Comparison of ENCODE assay signal across 13 cellular contexts in genomic region chr1:71561729-71562128, GRCh38.
DNase-seq lines count a peak whose midpoint lies in the region; ATAC-seq and TF ChIP-seq lines count a peak whose summit lies in the region.
"Had no signal": no experiment of that assay in that cellular context is flagged by ENCODE, and none has a peak within 500 bp of the region (broad histone marks: within the 10 kb centered on the region; RNA-seq: fewer than 3 reads in every experiment).

No MANE protein-coding gene starts in this region.

- H3K4me1 ChIP-seq in ascending aorta (peaks cover 0 to 13% of the 10 kb centered on the region in 2 donors), colonic mucosa (no peaks in the 10 kb centered on the region)
- H3K4me1 ChIP-seq: Caco-2 had no signal

- no peaks in the 10 kb centered on the region for H3K27me3 ChIP-seq in ascending aorta
- no peaks in the 10 kb centered on the region for H3K27me3 ChIP-seq in colonic mucosa

- TF ChIP-seq CTCF in ascending aorta (IDR thresholded peaks at IDR 0.05), result no peak
- TF ChIP-seq CTCF in colonic mucosa (IDR thresholded peaks at IDR 0.05), result no peak

- peak; percentile 37 for DNase-seq in GM04504 (ENCODE audit: low read depth)
- no peak for DNase-seq in ascending aorta (ENCODE audit: low spot score in 2 of 2)
- DNase-seq in foreskin melanocyte, result peak; percentile 13
- DNase-seq in stromal cell of bone marrow (ENCODE audit: low read depth), result peak; percentile 53
- DNase-seq in colonic mucosa, result no peak
- DNase-seq: activated CD4-positive, alpha-beta T cell treated with anti-CD3 and anti-CD28 coated beads, Interleukin-2, amount 50 U/mL, for 1 hour; Caco-2; glutamatergic neuron; NCI-H1092; nephron progenitor cell had no signal

- H3K9me3 ChIP-seq in ascending aorta, result no peaks in the 10 kb centered on the region
- no peaks in the 10 kb centered on the region for H3K9me3 ChIP-seq in colonic mucosa
- H3K9me3 ChIP-seq: Caco-2 had no signal

- intact Hi-C loops in ascending aorta (cut with DNase I), result no loop called here
- intact Hi-C loops in colonic mucosa (cut with DNase I), result no loop called here

- no peak overlapping the region for H3K9ac ChIP-seq in colonic mucosa (ENCODE audit: low read depth in 2 of 2, low read length in 2 of 2)

- ATAC-seq in GM21723 (IDR thresholded peaks at IDR 0.05; ENCODE audit: unreplicated experiment) (no peak), HG02840 (IDR thresholded peaks at IDR 0.05; ENCODE audit: low FRiP score, unreplicated experiment) (no peak)

- H3K36me3 ChIP-seq in ascending aorta, result no peaks in the 10 kb centered on the region
- no peaks in the 10 kb centered on the region for H3K36me3 ChIP-seq in colonic mucosa

- H3K27ac ChIP-seq in ascending aorta, result peak overlapping the region; percentile 46 to 63
- H3K27ac ChIP-seq in colonic mucosa, result no peak overlapping the region

- H3K4me3 ChIP-seq in ascending aorta (no peak overlapping the region), colonic mucosa (no peak overlapping the region)
- H3K4me3 ChIP-seq: skin epidermis had no signal

Comparison
In these comparisons a context has a peak if more than half of its experiments do, and no peak if none do; other contexts are left out.
1. DNase-seq: peak in GM04504 (single experiment), foreskin melanocyte (single experiment) and stromal cell of bone marrow (single experiment); none in ascending aorta (0 of 2) and colonic mucosa (single experiment).